ENCODE assay signal across 1 cellular context in genomic region chr13:27583645-27584044, GRCh38.
TF ChIP-seq lines count a peak whose summit lies in the region.

No MANE protein-coding gene starts in this region.

TF ChIP-seq in IMR-90, 13 proteins besides CTCF, POLR2A, EP300 and RAD21:
- TF ChIP-seq MXI1 (IDR thresholded peaks at IDR 0.05; ENCODE audit: borderline replicate concordance, low read depth, low read length) (no peak), NFE2L2 (IDR thresholded peaks at IDR 0.05; ENCODE audit: low read depth, low read length) (no peak), CHD1 (IDR thresholded peaks at IDR 0.05; ENCODE audit: low read depth, low read length) (no peak), RFX5 (IDR thresholded peaks at IDR 0.05; ENCODE audit: low read depth, low read length) (no peak), MAZ (IDR thresholded peaks at IDR 0.05; ENCODE audit: borderline replicate concordance, low read depth, low read length) (no peak), RCOR1 (IDR thresholded peaks at IDR 0.05; ENCODE audit: insufficient replicate concordance, low read length) (no peak), FOS (IDR thresholded peaks at IDR 0.05; ENCODE audit: low read depth, low read length) (no peak), MAFK (IDR thresholded peaks at IDR 0.05; ENCODE audit: low read depth, low read length) (no peak), USF2 (IDR thresholded peaks at IDR 0.05; ENCODE audit: low read depth, low read length) (no peak), CEBPB (IDR thresholded peaks at IDR 0.05; ENCODE audit: low read depth, low read length) (no peak), ELK1 (IDR thresholded peaks at IDR 0.05; ENCODE audit: borderline replicate concordance, low read depth, low read length) (no peak), SMC3 (IDR thresholded peaks at IDR 0.05; ENCODE audit: low read depth, low read length) (no peak), BHLHE40 (IDR thresholded peaks at IDR 0.05; ENCODE audit: low read depth, low read length) (no peak)
